ENCODE assay signal across 1 cellular context in genomic region chr10:97013568-97013967, GRCh38.
TF ChIP-seq lines count a peak whose summit lies in the region.

No MANE protein-coding gene starts in this region.

TF ChIP-seq in H1, 55 proteins besides CTCF, POLR2A, EP300 and RAD21 (continued from another document):
- TF ChIP-seq CHD7 (IDR thresholded peaks at IDR 0.05; ENCODE audit: insufficient replicate concordance, low read length) (no peak), E2F6 (IDR thresholded peaks at IDR 0.05) (no peak), EGR1 (IDR thresholded peaks at IDR 0.05; ENCODE audit: borderline replicate concordance, low read depth, low read length) (no peak)
